ENCODE assay signal across 1 cellular context in the genomic region with DNA sequence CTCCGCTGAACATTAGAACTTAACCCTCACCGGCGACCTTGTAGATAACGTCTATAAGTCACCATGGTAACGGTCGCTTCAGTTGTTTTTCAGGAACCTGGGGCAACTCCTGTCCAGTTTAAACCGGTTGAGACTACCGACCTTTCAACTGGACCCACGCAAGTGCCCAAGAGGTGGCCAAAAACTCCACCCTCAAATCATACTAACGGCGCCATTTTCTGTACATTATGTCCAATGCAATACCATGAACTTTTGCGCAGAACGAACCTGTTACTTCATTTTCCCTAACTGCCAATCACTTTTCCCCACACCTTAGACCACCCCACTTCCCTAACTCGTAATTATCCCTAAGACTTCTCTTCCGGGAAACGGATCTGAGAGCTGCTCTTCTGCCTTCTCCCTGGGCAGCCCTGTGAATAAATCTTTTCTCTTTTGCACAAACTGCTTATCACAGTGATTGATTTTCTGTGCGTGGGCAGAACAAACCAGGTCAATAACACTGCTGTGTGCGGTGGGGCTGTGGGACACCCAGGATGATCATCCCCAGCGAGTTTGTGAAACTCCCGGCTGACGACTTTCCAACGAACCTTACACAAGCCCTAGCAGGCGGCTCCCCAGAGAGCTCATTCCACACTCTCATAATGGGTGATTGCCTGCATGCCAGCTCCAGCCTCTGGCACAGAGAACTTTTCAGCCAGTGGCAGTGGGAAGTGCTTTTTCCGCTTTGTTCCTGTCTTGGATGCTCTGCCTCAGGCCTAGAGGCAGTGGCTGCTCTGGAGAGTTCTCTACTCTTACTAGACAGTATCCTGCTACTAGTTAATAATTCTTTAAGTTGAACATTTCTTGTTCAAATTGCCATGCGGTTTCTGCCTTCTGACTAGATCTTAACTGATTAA.
TF ChIP-seq lines count a peak whose summit lies in the region.

No MANE protein-coding gene starts in this region.

TF ChIP-seq in K562, 482 proteins besides CTCF, POLR2A, EP300 and RAD21 (continued from another document and continues in another):
- TF ChIP-seq RERE (CRISPR knock-in tag; IDR thresholded peaks at IDR 0.05; ENCODE audit: borderline replicate concordance) (no peak), SMARCC2 (IDR thresholded peaks at IDR 0.05; ENCODE audit: low read depth) (no peak), MTA3 (IDR thresholded peaks at IDR 0.05; ENCODE audit: borderline replicate concordance) (peak; percentile 4; the same call in 1 of the 2 replicates), TEAD4 (IDR thresholded peaks at IDR 0.05; ENCODE audit: low read length) (peak; percentile 61; the same call in 1 of the 2 replicates), TEAD4 (CRISPR knock-in tag; IDR thresholded peaks at IDR 0.05; ENCODE audit: borderline replicate concordance) (no peak), GTF2F1 (IDR thresholded peaks at IDR 0.05; ENCODE audit: low read depth, low read length) (no peak), HBP1 (CRISPR knock-in tag; IDR thresholded peaks at IDR 0.05) (peak; percentile 83), ZNF212 (CRISPR knock-in tag; IDR thresholded peaks at IDR 0.05) (no peak), NCOR1 (IDR thresholded peaks at IDR 0.05) (no peak), ZNF717 (CRISPR knock-in tag; IDR thresholded peaks at IDR 0.05) (no peak), ZNF507 (tag; conservative IDR thresholded peaks at IDR 0.05) (no peak), MGA (IDR thresholded peaks at IDR 0.05) (peak; percentile 67), NUFIP1 (IDR thresholded peaks at IDR 0.05; ENCODE audit: partially characterized antibody) (no peak), NELFE (IDR thresholded peaks at IDR 0.05; ENCODE audit: insufficient read depth, insufficient read length) (no peak), YBX1 (IDR thresholded peaks at IDR 0.05) (no peak), ZNF277 (CRISPR knock-in tag; IDR thresholded peaks at IDR 0.05; ENCODE audit: borderline replicate concordance) (no peak), ZNF41 (CRISPR knock-in tag; conservative IDR thresholded peaks at IDR 0.05) (peak; percentile 71), ZFP30 (CRISPR knock-in tag; IDR thresholded peaks at IDR 0.05; ENCODE audit: borderline replicate concordance) (no peak), ELF1 (tag; IDR thresholded peaks at IDR 0.05) (peak; percentile 28; the same call in 1 of the 2 replicates), NR2F6 (CRISPR knock-in tag; IDR thresholded peaks at IDR 0.05) (no peak), NFIX (CRISPR knock-in tag; IDR thresholded peaks at IDR 0.05; ENCODE audit: low read depth) (no peak), CBX2 (IDR thresholded peaks at IDR 0.05; ENCODE audit: insufficient read depth, low read length, poor library complexity, severe bottlenecking) (no peak)
- TF ChIP-seq, protein P1, sequence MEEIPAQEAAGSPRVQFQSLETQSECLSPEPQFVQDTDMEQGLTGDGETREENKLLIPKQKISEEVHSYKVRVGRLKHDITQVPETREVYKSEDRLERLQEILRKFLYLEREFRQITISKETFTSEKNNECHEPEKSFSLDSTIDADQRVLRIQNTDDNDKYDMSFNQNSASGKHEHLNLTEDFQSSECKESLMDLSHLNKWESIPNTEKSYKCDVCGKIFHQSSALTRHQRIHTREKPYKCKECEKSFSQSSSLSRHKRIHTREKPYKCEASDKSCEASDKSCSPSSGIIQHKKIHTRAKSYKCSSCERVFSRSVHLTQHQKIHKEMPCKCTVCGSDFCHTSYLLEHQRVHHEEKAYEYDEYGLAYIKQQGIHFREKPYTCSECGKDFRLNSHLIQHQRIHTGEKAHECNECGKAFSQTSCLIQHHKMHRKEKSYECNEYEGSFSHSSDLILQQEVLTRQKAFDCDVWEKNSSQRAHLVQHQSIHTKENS (CRISPR knock-in tag; IDR thresholded peaks at IDR 0.05) = no peak
- TF ChIP-seq, protein P2, sequence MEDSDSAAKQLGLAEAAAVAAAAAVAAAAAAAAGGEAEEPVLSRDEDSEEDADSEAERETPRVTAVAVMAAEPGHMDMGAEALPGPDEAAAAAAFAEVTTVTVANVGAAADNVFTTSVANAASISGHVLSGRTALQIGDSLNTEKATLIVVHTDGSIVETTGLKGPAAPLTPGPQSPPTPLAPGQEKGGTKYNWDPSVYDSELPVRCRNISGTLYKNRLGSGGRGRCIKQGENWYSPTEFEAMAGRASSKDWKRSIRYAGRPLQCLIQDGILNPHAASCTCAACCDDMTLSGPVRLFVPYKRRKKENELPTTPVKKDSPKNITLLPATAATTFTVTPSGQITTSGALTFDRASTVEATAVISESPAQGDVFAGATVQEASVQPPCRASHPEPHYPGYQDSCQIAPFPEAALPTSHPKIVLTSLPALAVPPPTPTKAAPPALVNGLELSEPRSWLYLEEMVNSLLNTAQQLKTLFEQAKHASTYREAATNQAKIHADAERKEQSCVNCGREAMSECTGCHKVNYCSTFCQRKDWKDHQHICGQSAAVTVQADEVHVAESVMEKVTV (CRISPR knock-in tag; IDR thresholded peaks at IDR 0.05) = peak; percentile 11; the same call in 1 of the 2 replicates
- TF ChIP-seq, protein P3, sequence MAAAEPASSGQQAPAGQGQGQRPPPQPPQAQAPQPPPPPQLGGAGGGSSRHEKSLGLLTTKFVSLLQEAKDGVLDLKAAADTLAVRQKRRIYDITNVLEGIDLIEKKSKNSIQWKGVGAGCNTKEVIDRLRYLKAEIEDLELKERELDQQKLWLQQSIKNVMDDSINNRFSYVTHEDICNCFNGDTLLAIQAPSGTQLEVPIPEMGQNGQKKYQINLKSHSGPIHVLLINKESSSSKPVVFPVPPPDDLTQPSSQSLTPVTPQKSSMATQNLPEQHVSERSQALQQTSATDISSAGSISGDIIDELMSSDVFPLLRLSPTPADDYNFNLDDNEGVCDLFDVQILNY (CRISPR knock-in tag; IDR thresholded peaks at IDR 0.05) = no peak
